ENCODE assay signal across 8 cellular contexts in the genomic region with DNA sequence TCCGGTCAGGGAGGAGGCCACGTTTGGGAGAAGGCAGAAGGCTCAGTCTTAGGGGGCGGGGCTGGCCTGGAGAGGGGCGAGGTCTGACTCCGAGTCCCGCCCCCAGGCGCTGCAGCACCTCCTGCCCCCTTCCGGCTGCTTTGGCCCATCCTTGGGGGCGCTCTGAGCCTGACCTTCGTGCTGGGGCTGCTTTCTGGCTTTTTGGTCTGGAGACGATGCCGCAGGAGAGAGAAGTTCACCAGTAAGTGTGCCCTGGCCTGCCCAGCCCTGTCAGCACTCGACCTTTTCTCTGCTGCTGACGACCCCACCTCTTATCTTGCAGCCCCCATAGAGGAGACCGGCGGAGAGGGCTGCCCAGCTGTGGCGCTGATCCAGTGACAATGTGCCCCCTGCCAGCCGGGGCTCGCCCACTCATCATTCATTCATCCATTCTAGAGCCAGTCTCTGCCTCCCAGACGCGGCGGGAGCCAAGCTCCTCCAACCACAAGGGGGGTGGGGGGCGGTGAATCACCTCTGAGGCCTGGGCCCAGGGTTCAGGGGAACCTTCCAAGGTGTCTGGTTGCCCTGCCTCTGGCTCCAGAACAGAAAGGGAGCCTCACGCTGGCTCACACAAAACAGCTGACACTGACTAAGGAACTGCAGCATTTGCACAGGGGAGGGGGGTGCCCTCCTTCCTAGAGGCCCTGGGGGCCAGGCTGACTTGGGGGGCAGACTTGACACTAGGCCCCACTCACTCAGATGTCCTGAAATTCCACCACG. TPM values are rescaled to one million over a fixed set of nuclear protein-coding genes. Genes with fewer than 3 reads are reported as not detected.
A peak's percentile ranks its signal among the peaks of the same experiment; 100 is the strongest.
DNase-seq lines count a peak whose midpoint lies in the region; ATAC-seq and TF ChIP-seq lines count a peak whose summit lies in the region.

No MANE protein-coding gene starts in this region.

- CTCF ChIA-PET in activated naive CD4-positive, alpha-beta T cell treated with anti-CD3 and anti-CD28 coated beads, Interleukin-2, amount 10 ng/mL, durations not matched to agents 7 days and 5 days (lab: Charles Lee): interaction anchor here (1.1 to 18.9 kb wide), 6 partner anchors 8 to 108 kb away, joined by 3 to 300 read pairs (median 7); partner anchors contain the start of gene CLDN9

- H3K36me3 Mint-ChIP-seq in activated naive CD4-positive, alpha-beta T cell treated with anti-CD3 and anti-CD28 coated beads, Interleukin-2, amount 10 ng/mL, durations not matched to agents 7 days and 5 days: peaks cover 15% of the 10 kb centered on the region

- no peak for TF ChIP-seq CTCF in ovary (IDR thresholded peaks at IDR 0.05)
- TF ChIP-seq CTCF in tibial artery (IDR thresholded peaks at IDR 0.05): peak in 1 of 2 experiments; percentile 16

- intact Hi-C loops in ovary (cut with DNase I) (loop anchor here in 1 of 4 donors (10.0 kb wide), 1 partner anchor 263 kb away; the partner anchor contains the start of gene ZNF263), tibial artery (cut with DNase I; ENCODE audit: low total_unique reads) (no loop called here)

- H3K27ac ChIP-seq in ovary: peak overlapping the region; percentile 91 to 92
- peak overlapping the region; percentile 95 to 96 for H3K27ac ChIP-seq in tibial artery

- peak; percentile 41 for ATAC-seq in SK-N-SH treated with all-trans-retinoic acid at 6 μM for 48 hours
- no peak for ATAC-seq in GM18502 (IDR thresholded peaks at IDR 0.05; ENCODE audit: poor library complexity, unreplicated experiment)

- H3K36me3 ChIP-seq in ovary (no peaks in the 10 kb centered on the region), tibial artery (peaks cover 0 to 13% (median 10%) of the 10 kb centered on the region in 3 donors)

- H3K27me3 ChIP-seq in ovary (no peaks in the 10 kb centered on the region), tibial artery (peaks cover 0 to 24% of the 10 kb centered on the region in 2 donors)

- H3K27me3 Mint-ChIP-seq in activated naive CD4-positive, alpha-beta T cell treated with anti-CD3 and anti-CD28 coated beads, Interleukin-2, amount 10 ng/mL, durations not matched to agents 7 days and 5 days: peaks cover 44% of the 10 kb centered on the region

- H3K9me3 ChIP-seq in ovary: no peaks in the 10 kb centered on the region
- no peaks in the 10 kb centered on the region for H3K9me3 ChIP-seq in tibial artery

- no peak for TF ChIP-seq EP300 in ovary (IDR thresholded peaks at IDR 0.05)

- TF ChIP-seq POLR2A in ovary (IDR thresholded peaks at IDR 0.05): no peak

- peak overlapping the region; percentile 60 for H3K4me3 ChIP-seq in ovary
- H3K4me3 ChIP-seq in tibial artery: peak overlapping the region; percentile 73 to 88

- peaks cover 21% of the 10 kb centered on the region for H3K4me1 ChIP-seq in ovary (ENCODE audit: insufficient read depth)
- peaks cover 0 to 58% (median 40%) of the 10 kb centered on the region in 4 donors for H3K4me1 ChIP-seq in tibial artery

- 3 to 4% (median 4%) methylated on average over 24 to 25 of the region's 25 CpGs for WGBS in ovary, 3 donors

- DNase-seq in COR-L47 (lab: John Stamatoyannopoulos, UW) (peak; percentile 38), HT-29 (ENCODE audit: low spot score) (peak; percentile 84), glomerular visceral epithelial cell (ENCODE audit: extremely low spot score) (peak; percentile 95), ovary (peak; percentile 70 to 85 (median 77)), tibial artery (peak; percentile 77 to 91)
- peak; percentile 84 for DNase-seq in activated naive CD4-positive, alpha-beta T cell treated with anti-CD3 and anti-CD28 coated beads, Interleukin-2, amount 10 ng/mL, durations not matched to agents 7 days and 5 days

- no peaks in the 10 kb centered on the region for H3K9me3 Mint-ChIP-seq in activated naive CD4-positive, alpha-beta T cell treated with anti-CD3 and anti-CD28 coated beads, Interleukin-2, amount 10 ng/mL, durations not matched to agents 7 days and 5 days

- H3K4me1 Mint-ChIP-seq in activated naive CD4-positive, alpha-beta T cell treated with anti-CD3 and anti-CD28 coated beads, Interleukin-2, amount 10 ng/mL, durations not matched to agents 7 days and 5 days: peaks cover 63% of the 10 kb centered on the region

- peak overlapping the region; percentile 52 for H3K27ac Mint-ChIP-seq in activated naive CD4-positive, alpha-beta T cell treated with anti-CD3 and anti-CD28 coated beads, Interleukin-2, amount 10 ng/mL, durations not matched to agents 7 days and 5 days

- peak overlapping the region; percentile 90 for H3K4me3 Mint-ChIP-seq in activated naive CD4-positive, alpha-beta T cell treated with anti-CD3 and anti-CD28 coated beads, Interleukin-2, amount 10 ng/mL, durations not matched to agents 7 days and 5 days

TF ChIP-seq in SK-N-SH treated with all-trans-retinoic acid at 6 μM for 48 hours, 23 proteins besides CTCF, POLR2A, EP300 and RAD21:
- TF ChIP-seq CSDC2 (CRISPR knock-in tag; IDR thresholded peaks at IDR 0.05) (no peak), BACH2 (CRISPR knock-in tag; IDR thresholded peaks at IDR 0.05; ENCODE audit: borderline replicate concordance) (no peak), PPARA (CRISPR knock-in tag; IDR thresholded peaks at IDR 0.05; ENCODE audit: borderline replicate concordance) (no peak), OSR1 (CRISPR knock-in tag; IDR thresholded peaks at IDR 0.05) (no peak), CSRNP3 (CRISPR knock-in tag; IDR thresholded peaks at IDR 0.05) (no peak), ZFP3 (CRISPR knock-in tag; IDR thresholded peaks at IDR 0.05) (no peak), ZNF8 (CRISPR knock-in tag; IDR thresholded peaks at IDR 0.05) (no peak), GLIS3 (CRISPR knock-in tag; IDR thresholded peaks at IDR 0.05) (no peak), TCF4 (CRISPR knock-in tag; IDR thresholded peaks at IDR 0.05; ENCODE audit: borderline replicate concordance) (no peak), ZFP30 (CRISPR knock-in tag; IDR thresholded peaks at IDR 0.05) (no peak), ESRRG (CRISPR knock-in tag; IDR thresholded peaks at IDR 0.05) (no peak), ARNTL (CRISPR knock-in tag; IDR thresholded peaks at IDR 0.05; ENCODE audit: borderline replicate concordance, low read depth) (no peak), ZNF565 (CRISPR knock-in tag; conservative IDR thresholded peaks at IDR 0.05; ENCODE audit: low read depth) (no peak), ISL1 (CRISPR knock-in tag; IDR thresholded peaks at IDR 0.05) (no peak)
- TF ChIP-seq, protein P1, sequence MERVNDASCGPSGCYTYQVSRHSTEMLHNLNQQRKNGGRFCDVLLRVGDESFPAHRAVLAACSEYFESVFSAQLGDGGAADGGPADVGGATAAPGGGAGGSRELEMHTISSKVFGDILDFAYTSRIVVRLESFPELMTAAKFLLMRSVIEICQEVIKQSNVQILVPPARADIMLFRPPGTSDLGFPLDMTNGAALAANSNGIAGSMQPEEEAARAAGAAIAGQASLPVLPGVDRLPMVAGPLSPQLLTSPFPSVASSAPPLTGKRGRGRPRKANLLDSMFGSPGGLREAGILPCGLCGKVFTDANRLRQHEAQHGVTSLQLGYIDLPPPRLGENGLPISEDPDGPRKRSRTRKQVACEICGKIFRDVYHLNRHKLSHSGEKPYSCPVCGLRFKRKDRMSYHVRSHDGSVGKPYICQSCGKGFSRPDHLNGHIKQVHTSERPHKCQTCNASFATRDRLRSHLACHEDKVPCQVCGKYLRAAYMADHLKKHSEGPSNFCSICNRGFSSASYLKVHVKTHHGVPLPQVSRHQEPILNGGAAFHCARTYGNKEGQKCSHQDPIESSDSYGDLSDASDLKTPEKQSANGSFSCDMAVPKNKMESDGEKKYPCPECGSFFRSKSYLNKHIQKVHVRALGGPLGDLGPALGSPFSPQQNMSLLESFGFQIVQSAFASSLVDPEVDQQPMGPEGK (CRISPR knock-in tag; IDR thresholded peaks at IDR 0.05; ENCODE audit: borderline replicate concordance): no peak
- TF ChIP-seq, protein P2, sequence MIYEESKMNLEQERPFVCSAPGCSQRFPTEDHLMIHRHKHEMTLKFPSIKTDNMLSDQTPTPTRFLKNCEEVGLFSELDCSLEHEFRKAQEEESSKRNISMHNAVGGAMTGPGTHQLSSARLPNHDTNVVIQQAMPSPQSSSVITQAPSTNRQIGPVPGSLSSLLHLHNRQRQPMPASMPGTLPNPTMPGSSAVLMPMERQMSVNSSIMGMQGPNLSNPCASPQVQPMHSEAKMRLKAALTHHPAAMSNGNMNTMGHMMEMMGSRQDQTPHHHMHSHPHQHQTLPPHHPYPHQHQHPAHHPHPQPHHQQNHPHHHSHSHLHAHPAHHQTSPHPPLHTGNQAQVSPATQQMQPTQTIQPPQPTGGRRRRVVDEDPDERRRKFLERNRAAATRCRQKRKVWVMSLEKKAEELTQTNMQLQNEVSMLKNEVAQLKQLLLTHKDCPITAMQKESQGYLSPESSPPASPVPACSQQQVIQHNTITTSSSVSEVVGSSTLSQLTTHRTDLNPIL (CRISPR knock-in tag; IDR thresholded peaks at IDR 0.05; ENCODE audit: low read depth): no peak

RNA-seq across cellular contexts. Expression of gene TNFRSF12A, which starts 1.5 kb away (rescaled TPM):
- total RNA-seq in HT-29 (2014; rRNA removed; shearing (Covaris generic)): 709 and 783 TPM in 2 replicates
- total RNA-seq in ovary: 10 to 100 TPM in 2 of 7 donors, 1 to 10 TPM in 5; 3.7 to 52.5 (median 8.6) TPM
- polyA plus RNA-seq in ovary: 1 to 10 TPM; 7.9 to 8.1 TPM

RNA-seq across cellular contexts. Expression of gene HCFC1R1, which starts 2.1 kb away (rescaled TPM):
- 32.0 and 39.4 TPM in 2 replicates for total RNA-seq in HT-29 (2014; rRNA removed; shearing (Covaris generic))
- 10 to 100 TPM; 15.9 to 73.1 (median 55.1) TPM for total RNA-seq in ovary
- 10 to 100 TPM; 27.5 to 82.0 TPM for polyA plus RNA-seq in ovary

RNA-seq across cellular contexts. Expression of gene THOC6, which starts 2.2 kb away (rescaled TPM):
- 54.9 and 58.5 TPM in 2 replicates for total RNA-seq in HT-29 (2014; rRNA removed; shearing (Covaris generic))
- 10 to 100 TPM in 6 of 7 donors, 1 to 10 TPM in 1; 6.7 to 21.0 (median 15.6) TPM for total RNA-seq in ovary
- polyA plus RNA-seq in ovary: 10 to 100 TPM in 1 of 2 donors, 1 to 10 TPM in 1; 3.5 to 14.3 TPM

RNA-seq across cellular contexts. Expression of gene CLDN6, which starts 3.6 kb away (rescaled TPM):
- total RNA-seq in HT-29 (2014; rRNA removed; shearing (Covaris generic)): not detected in 2 replicates
- total RNA-seq in ovary: 1 to 10 TPM in 1 of 7 donors, not detected in 6; 1.8 TPM
- not detected for polyA plus RNA-seq in ovary

RNA-seq across cellular contexts. Expression of gene CLDN9, which starts 8.9 kb away (rescaled TPM):
- total RNA-seq in HT-29 (2014; rRNA removed; shearing (Covaris generic)): 2.6 and 4.7 TPM in 2 replicates
- total RNA-seq in ovary: under 1 TPM in 4 of 7 donors, not detected in 3; 0.11 to 0.24 (median 0.19) TPM
- not detected for polyA plus RNA-seq in ovary

Comparison
In these comparisons a context has a peak if more than half of its experiments do, and no peak if none do; other contexts are left out.
1. DNase-seq: peak in every context shown above with its lines; median percentile 95 in glomerular visceral epithelial cell; 84 in HT-29; 84 in activated naive CD4-positive, alpha-beta T cell treated with anti-CD3 and anti-CD28 coated beads, Interleukin-2, amount 10 ng/mL, durations not matched to agents 7 days and 5 days; 84 in tibial artery; 77 in ovary; 38 in COR-L47.
2. RNA of gene TNFRSF12A, which starts 1.5 kb away (total RNA-seq): 709 to 783 TPM in HT-29; 3.7 to 52.5 TPM in ovary; every median in the first group is over 10 times any median in the second.